In the genomic region with DNA sequence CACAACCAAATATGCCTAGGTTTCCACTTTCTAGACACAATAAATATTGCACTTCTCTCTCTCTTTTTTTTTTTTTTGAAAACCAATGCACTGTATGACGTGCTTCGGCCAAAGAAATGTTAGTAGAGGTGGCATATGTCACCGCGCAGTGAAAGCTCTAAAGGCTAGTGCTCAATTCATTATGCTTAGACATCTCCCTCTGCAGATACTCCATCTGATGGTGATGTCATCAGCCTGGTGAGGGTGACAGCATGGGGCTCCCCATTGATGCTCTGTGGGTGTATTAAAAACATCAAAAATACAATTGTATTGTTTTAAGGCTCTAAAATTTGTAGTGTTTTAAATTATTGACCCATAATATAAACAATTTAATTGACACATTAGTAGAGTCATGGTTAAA, we compare ENCODE assay signal across 34 cellular contexts.
"Had no signal": no experiment of that assay in that cellular context is flagged by ENCODE, and none has a peak within 500 bp of the region (broad histone marks: within the 10 kb centered on the region; RNA-seq: fewer than 3 reads in every experiment).

No MANE protein-coding gene starts in this region.

- H3K4me3 ChIP-seq: MG63 had no signal

- H3K36me3 ChIP-seq: MG63 had no signal

- H3K27me3 ChIP-seq: MG63 had no signal

- DNase-seq: Karpas-422, Kasumi-1, MG63, MM.1S, MV-4-11, NCI-H1048, NCI-H1092, NCI-H1092 treated with DMSO at 0.1 percent for 48 hours, NCI-H1105, NCI-H1105 treated with DMSO at 0.1 percent for 48 hours, NCI-H1417, NCI-H1417 treated with DMSO at 0.1 percent for 48 hours, NCI-H1436, NCI-H1436 treated with DMSO at 0.1 percent for 48 hours, NCI-H146, NCI-H1694, NCI-H1694 treated with DMSO at 0.1 percent for 48 hours, NCI-H187, NCI-H187 treated with DMSO at 0.1 percent for 48 hours, NCI-H1930, NCI-H2029, NCI-H2029 treated with DMSO at 0.1 percent for 48 hours, NCI-H2081, NCI-H2081 treated with DMSO at 0.1 percent for 48 hours, NCI-H2107, NCI-H2171, NCI-H2171 treated with DMSO at 0.1 percent for 48 hours, NCI-H2227 treated with DMSO at 0.1 percent for 48 hours, NCI-H226, NCI-H345, NCI-H446, NCI-H446 treated with DMSO at 0.1 percent for 48 hours, NCI-H510A, NCI-H510A treated with DMSO at 0.1 percent for 48 hours had no signal
